8 cellular contexts compared by ENCODE assay signal in the genomic region with DNA sequence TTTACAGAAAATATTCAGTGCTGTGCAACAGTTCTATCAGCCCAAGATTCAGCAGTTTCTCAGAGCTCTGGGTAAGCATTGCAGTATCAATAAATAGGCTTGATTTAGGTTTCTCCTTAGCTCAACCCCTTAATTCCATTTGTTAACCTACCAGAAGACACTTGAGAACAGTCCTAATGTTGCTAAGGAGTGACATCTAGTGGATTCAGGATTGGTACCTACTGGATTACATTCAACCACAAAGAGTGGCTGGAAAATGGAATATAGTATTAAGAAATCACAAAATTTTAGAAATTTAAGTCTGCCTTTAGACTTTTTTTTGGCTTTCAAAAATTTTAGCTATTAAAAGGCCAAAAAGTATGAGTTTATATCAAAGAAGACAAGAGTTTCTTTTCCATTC. TPM values are rescaled to one million over a fixed set of nuclear protein-coding genes. Genes with fewer than 3 reads are reported as not detected.
DNase-seq lines count a peak whose midpoint lies in the region; ATAC-seq and TF ChIP-seq lines count a peak whose summit lies in the region.

No MANE protein-coding gene starts in this region.

- H3K27ac Mint-ChIP-seq in activated CD8-positive, alpha-beta memory T cell treated with anti-CD3 and anti-CD28 coated beads, Interleukin-2, amount 10 ng/mL, durations not matched to agents 7 days and 5 days, result peak overlapping the region; percentile 79

- peaks cover 50% of the 10 kb centered on the region for H3K4me1 Mint-ChIP-seq in activated CD8-positive, alpha-beta memory T cell treated with anti-CD3 and anti-CD28 coated beads, Interleukin-2, amount 10 ng/mL, durations not matched to agents 7 days and 5 days

- no peak for DNase-seq in activated CD8-positive, alpha-beta memory T cell treated with anti-CD3 and anti-CD28 coated beads, Interleukin-2, amount 10 ng/mL, durations not matched to agents 7 days and 5 days
- DNase-seq in activated CD8-positive, alpha-beta memory T cell treated with anti-CD3 and anti-CD28 coated beads, Interleukin-2, amount 50 U/mL, for 48 hours, result no peak
- DNase-seq in SW480 (ENCODE audit: low spot score) (peak; percentile 16), fibroblast of villous mesenchyme (ENCODE audit: low read depth) (peak; percentile 43), superior temporal gyrus (ENCODE audit: extremely low spot score) (peak; percentile 78), GM20000 (ENCODE audit: low spot score) (no peak), coronary artery (ENCODE audit: low spot score) (no peak)

- no peaks in the 10 kb centered on the region for H3K27me3 Mint-ChIP-seq in activated CD8-positive, alpha-beta memory T cell treated with anti-CD3 and anti-CD28 coated beads, Interleukin-2, amount 10 ng/mL, durations not matched to agents 7 days and 5 days

- H3K4me3 Mint-ChIP-seq in activated CD8-positive, alpha-beta memory T cell treated with anti-CD3 and anti-CD28 coated beads, Interleukin-2, amount 10 ng/mL, durations not matched to agents 7 days and 5 days, result no peak overlapping the region

- CTCF ChIA-PET in activated CD8-positive, alpha-beta memory T cell treated with anti-CD3 and anti-CD28 coated beads, Interleukin-2, amount 10 ng/mL, durations not matched to agents 7 days and 5 days (lab: Charles Lee), result interaction anchor here (0.5 to 3.4 kb wide), 10 partner anchors 15 to 93 kb away, joined by 3 to 28 read pairs (median 4); partner anchors contain the start of gene FANCI

- H3K27ac ChIP-seq in coronary artery, result no peak overlapping the region

- ATAC-seq in activated CD8-positive, alpha-beta memory T cell treated with anti-CD3 and anti-CD28 coated beads, Interleukin-2, amount 10 ng/mL, durations not matched to agents 7 days and 5 days, result no peak
- ATAC-seq in GM21390 (IDR thresholded peaks at IDR 0.05; ENCODE audit: unreplicated experiment), result no peak

- H3K9me3 Mint-ChIP-seq in activated CD8-positive, alpha-beta memory T cell treated with anti-CD3 and anti-CD28 coated beads, Interleukin-2, amount 10 ng/mL, durations not matched to agents 7 days and 5 days (ENCODE audit: low read depth), result no peaks in the 10 kb centered on the region

- H3K4me3 ChIP-seq in fibroblast of villous mesenchyme (ENCODE audit: low read depth, low read length), result no peak overlapping the region
- no peak overlapping the region for H3K4me3 ChIP-seq in coronary artery

- peaks cover 76% of the 10 kb centered on the region for H3K36me3 Mint-ChIP-seq in activated CD8-positive, alpha-beta memory T cell treated with anti-CD3 and anti-CD28 coated beads, Interleukin-2, amount 10 ng/mL, durations not matched to agents 7 days and 5 days

- TF ChIP-seq CTCF in fibroblast of villous mesenchyme (IDR thresholded peaks at IDR 0.05; ENCODE audit: insufficient read depth, low read depth, low read length), result peak; percentile 33
- no peak for TF ChIP-seq CTCF in GM20000 (IDR thresholded peaks at IDR 0.05; ENCODE audit: extremely low read depth, missing control alignments)
- TF ChIP-seq CTCF in coronary artery (IDR thresholded peaks at IDR 0.05), result no peak

RNA-seq across cellular contexts. Expression of gene POLG, which starts 34.7 kb away (rescaled TPM):
- total RNA-seq in activated CD8-positive, alpha-beta memory T cell treated with anti-CD3 and anti-CD28 coated beads, Interleukin-2, amount 10 ng/mL, durations not matched to agents 7 days and 5 days, result 100 to 1,000 TPM; 117 to 119 TPM
- total RNA-seq in fibroblast of villous mesenchyme, result 75.4 and 79.5 TPM in 2 replicates

RNA-seq across cellular contexts. Expression of gene FANCI, which starts 56.1 kb away (rescaled TPM):
- 100 to 1,000 TPM; 206 to 236 TPM for total RNA-seq in activated CD8-positive, alpha-beta memory T cell treated with anti-CD3 and anti-CD28 coated beads, Interleukin-2, amount 10 ng/mL, durations not matched to agents 7 days and 5 days
- 19.3 and 41.0 TPM in 2 replicates for total RNA-seq in fibroblast of villous mesenchyme

Comparison
In these comparisons a context has a peak if more than half of its experiments do, and no peak if none do; other contexts are left out.
1. DNase-seq: peak in SW480 (single experiment), fibroblast of villous mesenchyme (single experiment) and superior temporal gyrus (single experiment); none in activated CD8-positive, alpha-beta memory T cell treated with anti-CD3 and anti-CD28 coated beads, Interleukin-2, amount 10 ng/mL, durations not matched to agents 7 days and 5 days (single experiment), activated CD8-positive, alpha-beta memory T cell treated with anti-CD3 and anti-CD28 coated beads, Interleukin-2, amount 50 U/mL, for 48 hours (single experiment), GM20000 (single experiment) and coronary artery (single experiment).